Comparison of ENCODE assay signal across 1 cellular context in the genomic region with DNA sequence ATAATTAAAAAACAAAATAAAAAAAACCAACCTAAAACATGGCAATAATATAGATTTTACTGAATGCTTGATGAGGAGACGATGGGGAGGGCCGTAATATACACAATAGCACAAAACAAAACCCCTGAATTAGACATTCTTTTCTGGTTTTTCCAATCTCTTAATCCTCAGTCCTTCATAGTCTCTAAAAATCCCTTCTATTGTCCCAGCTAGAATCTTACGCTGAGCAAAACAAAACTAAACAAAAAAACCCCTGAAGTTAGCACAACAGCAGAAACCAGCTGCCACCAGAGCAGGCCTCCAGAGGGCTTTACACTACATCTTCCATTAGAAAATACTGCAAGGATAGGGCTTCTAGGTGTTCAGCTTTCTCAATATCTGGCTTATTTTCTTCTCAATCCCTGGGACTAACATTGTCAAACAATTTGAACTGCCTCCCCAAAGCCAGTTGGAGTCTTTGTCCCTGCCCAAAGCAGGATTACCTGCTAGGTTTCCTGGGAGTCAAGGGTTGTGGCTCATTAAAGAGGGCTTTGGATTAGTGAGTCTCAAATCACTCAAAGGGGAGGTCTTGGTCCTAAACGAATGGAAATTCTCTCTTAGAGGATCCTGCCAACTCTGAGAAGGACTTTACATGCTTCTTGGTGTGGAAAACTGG.
TF ChIP-seq lines count a peak whose summit lies in the region.

No MANE protein-coding gene starts in this region.

TF ChIP-seq in GM23338, 12 proteins besides CTCF, POLR2A, EP300 and RAD21:
- TF ChIP-seq STAT1 (IDR thresholded peaks at IDR 0.05; ENCODE audit: unreplicated experiment) (no peak), JUNB (IDR thresholded peaks at IDR 0.05; ENCODE audit: unreplicated experiment) (no peak), EZH2 (IDR thresholded peaks at IDR 0.05; ENCODE audit: low read depth, unreplicated experiment) (no peak), ZNF331 (CRISPR knock-in tag; IDR thresholded peaks at IDR 0.05; ENCODE audit: low read depth) (no peak)
- TF ChIP-seq, protein P1, sequence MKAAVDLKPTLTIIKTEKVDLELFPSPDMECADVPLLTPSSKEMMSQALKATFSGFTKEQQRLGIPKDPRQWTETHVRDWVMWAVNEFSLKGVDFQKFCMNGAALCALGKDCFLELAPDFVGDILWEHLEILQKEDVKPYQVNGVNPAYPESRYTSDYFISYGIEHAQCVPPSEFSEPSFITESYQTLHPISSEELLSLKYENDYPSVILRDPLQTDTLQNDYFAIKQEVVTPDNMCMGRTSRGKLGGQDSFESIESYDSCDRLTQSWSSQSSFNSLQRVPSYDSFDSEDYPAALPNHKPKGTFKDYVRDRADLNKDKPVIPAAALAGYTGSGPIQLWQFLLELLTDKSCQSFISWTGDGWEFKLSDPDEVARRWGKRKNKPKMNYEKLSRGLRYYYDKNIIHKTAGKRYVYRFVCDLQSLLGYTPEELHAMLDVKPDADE (IDR thresholded peaks at IDR 0.05) = no peak
